In genomic region chr3:169764164-169764452, GRCh38 we compare ENCODE assay signal across 8 cellular contexts. TPM values are rescaled to one million over a fixed set of nuclear protein-coding genes. Genes with fewer than 3 reads are reported as not detected.
DNase-seq lines count a peak whose midpoint lies in the region; ATAC-seq, FAIRE-seq and TF ChIP-seq lines count a peak whose summit lies in the region.

No MANE protein-coding gene starts in this region.

- TF ChIP-seq CTCF in K562 (IDR thresholded peaks at IDR 0.05 in 2 of 3, conservative IDR thresholded peaks at IDR 0.05 in 1 of 3; ENCODE audit: insufficient read depth in 2 of 3, low read depth in 1 of 3, low read length in 3 of 3) (no peak), kidney epithelial cell (IDR thresholded peaks at IDR 0.05; ENCODE audit: insufficient read depth, low read length, poor library complexity, severe bottlenecking) (no peak)

- peaks cover 40% of the 10 kb centered on the region for H3K4me1 Mint-ChIP-seq in activated CD4-positive, alpha-beta T cell treated with anti-CD3 and anti-CD28 coated beads, Interleukin-2, amount 10 ng/mL, durations not matched to agents 7 days and 5 days

- H3K36me3 ChIP-seq in K562 (ENCODE audit: control insufficient read depth, insufficient read depth, low read length) (no peaks in the 10 kb centered on the region; the same call in 2 of the 3 replicates), kidney epithelial cell (ENCODE audit: control insufficient read depth, insufficient read depth, low read length) (no peaks in the 10 kb centered on the region), subcutaneous abdominal adipose tissue (ENCODE audit: control insufficient read depth in 5 of 5, insufficient read depth in 5 of 5, low read length in 5 of 5) (no peaks in the 10 kb centered on the region)

- ATAC-seq in HG02763 (IDR thresholded peaks at IDR 0.05; ENCODE audit: unreplicated experiment) (peak; percentile 32), K562 (peak; percentile 48)

- peaks cover 2% of the 10 kb centered on the region; the same call in 1 of the 3 replicates for H3K79me2 ChIP-seq in K562 (ENCODE audit: control insufficient read depth, insufficient read depth, low read length)

- H3K9me3 ChIP-seq in K562 (replicated peaks; ENCODE audit: control insufficient read depth, insufficient read depth, low read depth, low read length) (peaks cover 16% of the 10 kb centered on the region), subcutaneous abdominal adipose tissue (ENCODE audit: control insufficient read depth in 5 of 5, low read length in 5 of 5) (peaks cover 0 to 2% (median 0%) of the 10 kb centered on the region in 5 donors)

- CTCF ChIA-PET in activated CD4-positive, alpha-beta T cell treated with anti-CD3 and anti-CD28 coated beads, Interleukin-2, amount 10 ng/mL, durations not matched to agents 7 days and 5 days (lab: Charles Lee) = no interaction called here
- CTCF ChIA-PET in K562 (lab: Yijun Ruan, JAX; ENCODE audit: low intra/inter-chr PET ratio) = no interaction called here

- in situ Hi-C loops in K562 (cut with MboI) = no loop called here

- whole genome bisulfite sequencing in K562 (ENCODE audit: insufficient coverage, low coverage, missing lambda C conversion rate) = 41% methylated on average over 8 of the region's 8 CpGs

- TF ChIP-seq RAD21 in K562 (CRISPR knock-in tag; conservative IDR thresholded peaks at IDR 0.05 in 1 of 2, IDR thresholded peaks at IDR 0.05 in 1 of 2) = no peak

- H3K9me1 ChIP-seq in K562 (ENCODE audit: control insufficient read depth, insufficient read depth, low read length) = no peaks in the 10 kb centered on the region

- no peak for TF ChIP-seq POLR2A in K562 (conservative IDR thresholded peaks at IDR 0.05)

- no peaks in the 10 kb centered on the region for H4K20me1 ChIP-seq in K562 (replicated peaks; ENCODE audit: control insufficient read depth, insufficient read depth, low read length)

- H3K4me3 ChIP-seq in K562 = peak overlapping the region; percentile 71
- H3K4me3 ChIP-seq in kidney epithelial cell (ENCODE audit: low read depth, low read length) = peak overlapping the region; percentile 83
- H3K4me3 ChIP-seq in subcutaneous abdominal adipose tissue (ENCODE audit: low read depth in 1 of 5, low read length in 5 of 5) = peak overlapping the region; percentile 79 to 97 (median 87)

- POLR2A ChIA-PET in activated CD4-positive, alpha-beta T cell treated with anti-CD3 and anti-CD28 coated beads, Interleukin-2, amount 10 ng/mL, durations not matched to agents 7 days and 5 days (lab: Charles Lee) = no interaction called here
- POLR2A ChIA-PET in K562 (lab: Yijun Ruan, JAX) = interaction anchor here (0.5 to 3.2 kb wide), 4 partner anchors 10 to 20 kb away, joined by 3 to 16 read pairs (median 6); partner anchors contain the start of gene MYNN

- H3K9ac ChIP-seq in K562 (ENCODE audit: insufficient read depth in 1 of 2, low read depth in 2 of 2, low read length in 2 of 2) (peak overlapping the region; percentile 91 to 98), subcutaneous abdominal adipose tissue (ENCODE audit: low read length in 5 of 5) (peak overlapping the region; percentile 84 to 95 (median 94))

- H3K4me3 Mint-ChIP-seq in activated CD4-positive, alpha-beta T cell treated with anti-CD3 and anti-CD28 coated beads, Interleukin-2, amount 10 ng/mL, durations not matched to agents 7 days and 5 days = peak overlapping the region; percentile 95

- peak overlapping the region; percentile 85 for H3K4me2 ChIP-seq in K562 (ENCODE audit: insufficient read depth, low read length)

- H3K4me1 ChIP-seq in K562 (replicated peaks in 1 of 2; ENCODE audit: control insufficient read depth in 2 of 2, insufficient read depth in 2 of 2, low read length in 2 of 2) = peaks cover 6 to 26% of the 10 kb centered on the region in 2 experiments
- peaks cover 3 to 16% (median 8%) of the 10 kb centered on the region in 5 donors for H3K4me1 ChIP-seq in subcutaneous abdominal adipose tissue (ENCODE audit: control insufficient read depth in 5 of 5, insufficient read depth in 5 of 5, low read length in 5 of 5)

- peak overlapping the region; percentile 79 for H2AFZ ChIP-seq in K562 (ENCODE audit: low read depth, low read length)

- DNase-seq in activated CD4-positive, alpha-beta T cell treated with anti-CD3 and anti-CD28 coated beads, Interleukin-2, amount 10 ng/mL, durations not matched to agents 7 days and 5 days = no peak
- DNase-seq in activated CD4-positive, alpha-beta T cell treated with anti-CD3 and anti-CD28 coated beads for 1 hour = no peak
- DNase-seq in NCI-H2107 treated with DMSO at 0.1 percent for 48 hours (lab: John Stamatoyannopoulos, UW; ENCODE audit: unreplicated experiment) (peak; percentile 26), K562 (ENCODE audit: extremely low read depth in 1 of 4, low spot score in 3 of 4) (peak in 1 of 4 experiments; percentile 23), kidney epithelial cell (ENCODE audit: low read depth) (no peak), GM19238 (ENCODE audit: insufficient read length, low spot score) (no peak)

- peaks cover 3% of the 10 kb centered on the region for H3K9me3 Mint-ChIP-seq in activated CD4-positive, alpha-beta T cell treated with anti-CD3 and anti-CD28 coated beads, Interleukin-2, amount 10 ng/mL, durations not matched to agents 7 days and 5 days

- H3K27me3 ChIP-seq in K562 (ENCODE audit: control insufficient read depth in 2 of 2, insufficient read depth in 2 of 2, low read length in 2 of 2) = no peaks in the 10 kb centered on the region
- no peaks in the 10 kb centered on the region for H3K27me3 ChIP-seq in kidney epithelial cell (ENCODE audit: control insufficient read depth, insufficient read depth, low read length)
- H3K27me3 ChIP-seq in subcutaneous abdominal adipose tissue (ENCODE audit: control insufficient read depth in 5 of 5, insufficient read depth in 4 of 5, low read length in 5 of 5) = no peaks in the 10 kb centered on the region

- H3K27ac Mint-ChIP-seq in activated CD4-positive, alpha-beta T cell treated with anti-CD3 and anti-CD28 coated beads, Interleukin-2, amount 10 ng/mL, durations not matched to agents 7 days and 5 days = peak overlapping the region; percentile 99

- BruUV-seq in K562 (replicated peaks; lab: Mats Ljungman, UMichigan) = no TSS peak

- TF ChIP-seq EP300 in K562 (IDR thresholded peaks at IDR 0.05; ENCODE audit: low read length) = no peak

- H3K27ac ChIP-seq in K562 (ENCODE audit: extremely low read depth, low read depth, low read length) = peak overlapping the region; percentile 95
- H3K27ac ChIP-seq in subcutaneous abdominal adipose tissue (ENCODE audit: low read depth, low read length) = peak overlapping the region; percentile 96

- no peaks in the 10 kb centered on the region for H3K27me3 Mint-ChIP-seq in activated CD4-positive, alpha-beta T cell treated with anti-CD3 and anti-CD28 coated beads, Interleukin-2, amount 10 ng/mL, durations not matched to agents 7 days and 5 days

- intact Hi-C loops in K562 (cut with micrococcal nuclease) = loop anchor here (5.0 kb wide), 3 partner anchors 203 to 648 kb away; partner anchors contain the start of genes GPR160 and SEC62

- FAIRE-seq in K562 (lab: Jason Lieb, UNC) = no peak

- H3K36me3 Mint-ChIP-seq in activated CD4-positive, alpha-beta T cell treated with anti-CD3 and anti-CD28 coated beads, Interleukin-2, amount 10 ng/mL, durations not matched to agents 7 days and 5 days (ENCODE audit: low read depth) = no peaks in the 10 kb centered on the region

RNA-seq across cellular contexts. Expression of gene TERC, which starts 0.8 kb away (rescaled TPM):
- 1 to 10 TPM; 1.8 to 4.6 TPM for total RNA-seq in activated CD4-positive, alpha-beta T cell treated with anti-CD3 and anti-CD28 coated beads, Interleukin-2, amount 10 ng/mL, durations not matched to agents 7 days and 5 days
- total RNA-seq in K562 (2011; cell fraction: chromatin; rRNA removed; ENCODE audit: low replicate concordance) = 36.3 and 90.3 TPM in 2 replicates
- 789 and 987 TPM in 2 replicates for total RNA-seq in K562 (2011; cell fraction: nucleolus; rRNA removed)
- total RNA-seq in K562 (2011; cell fraction: nucleoplasm; rRNA removed) = 251 and 255 TPM in 2 replicates
- total RNA-seq in K562 (2014; rRNA removed) (234 and 350 TPM in 2 replicates), K562 (2014; rRNA removed; fragmentation: Illumina TruSeq; extraction: Trizol) (13.5 and 26.5 TPM in 2 replicates), K562 (2015; rRNA removed; fragmentation: Illumina TruSeq; extraction: Trizol) (65.2 and 65.5 TPM in 2 replicates), K562 (2021) (21.6 and 29.3 TPM in 2 replicates), kidney epithelial cell (246 and 351 TPM in 2 replicates)
- polyA plus RNA-seq in K562 (2011; rRNA removed) (0.82 and 1.7 TPM in 2 replicates), K562 (2014; fragmentation: Illumina TruSeq; extraction: Trizol) (not detected in 2 replicates), K562 (2014; fragmentation: Nextera tagmentation; extraction: Ambion mirVana) (not detected), K562 (2014; rRNA removed) (0.77 TPM in 1 of 2 replicates, not detected in the other)
- polyA plus RNA-seq in K562 (2011; cell fraction: cytosol; rRNA removed) = 0.66 and 2.5 TPM in 2 replicates
- polyA plus RNA-seq in K562 (2011; cell fraction: nucleus; rRNA removed) = 6.7 and 48.0 TPM in 2 replicates
- polyA plus RNA-seq in K562 (2012) = 0.21 TPM in 1 of 2 replicates, not detected in the other
- polyA minus RNA-seq in K562 (2011; rRNA and poly(A)+ RNA removed) = 6.8 and 12.0 TPM in 2 replicates
- 114 and 120 TPM in 2 replicates for polyA minus RNA-seq in K562 (2011; cell fraction: cytosol; rRNA and poly(A)+ RNA removed)
- 597 and 952 TPM in 2 replicates for polyA minus RNA-seq in K562 (2011; cell fraction: nucleus; rRNA and poly(A)+ RNA removed)

RNA-seq across cellular contexts. Expression of gene ACTRT3, which starts 5.3 kb away (rescaled TPM):
- under 1 TPM; 0.20 to 0.23 TPM for total RNA-seq in activated CD4-positive, alpha-beta T cell treated with anti-CD3 and anti-CD28 coated beads, Interleukin-2, amount 10 ng/mL, durations not matched to agents 7 days and 5 days
- total RNA-seq in K562 (2011; cell fraction: chromatin; rRNA removed; ENCODE audit: low replicate concordance) = 0.48 TPM in 1 of 2 replicates, not detected in the other
- 0.17 and 0.26 TPM in 2 replicates for total RNA-seq in K562 (2011; cell fraction: nucleolus; rRNA removed)
- not detected in 2 replicates for total RNA-seq in K562 (2011; cell fraction: nucleoplasm; rRNA removed)
- total RNA-seq in K562 (2014; rRNA removed) (0.12 TPM in 1 of 2 replicates, not detected in the other), K562 (2014; rRNA removed; fragmentation: Illumina TruSeq; extraction: Trizol) (0.11 TPM in 1 of 2 replicates, not detected in the other), K562 (2015; rRNA removed; fragmentation: Illumina TruSeq; extraction: Trizol) (0.07 and 0.11 TPM in 2 replicates), K562 (2021) (not detected in 2 replicates), kidney epithelial cell (3.8 and 4.0 TPM in 2 replicates)
- polyA plus RNA-seq in K562 (2011; rRNA removed) (0.04 and 0.06 TPM in 2 replicates), K562 (2014; fragmentation: Illumina TruSeq; extraction: Trizol) (0.06 and 0.10 TPM in 2 replicates), K562 (2014; fragmentation: Nextera tagmentation; extraction: Ambion mirVana) (not detected), K562 (2014; rRNA removed) (not detected in 2 replicates)
- polyA plus RNA-seq in K562 (2011; cell fraction: cytosol; rRNA removed) = 0.03 TPM in 1 of 2 replicates, not detected in the other
- 0.06 and 0.10 TPM in 2 replicates for polyA plus RNA-seq in K562 (2011; cell fraction: nucleus; rRNA removed)
- 0.05 TPM in 1 of 2 replicates, not detected in the other for polyA plus RNA-seq in K562 (2012)
- 0.09 and 0.14 TPM in 2 replicates for polyA minus RNA-seq in K562 (2011; rRNA and poly(A)+ RNA removed)
- not detected in 2 replicates for polyA minus RNA-seq in K562 (2011; cell fraction: cytosol; rRNA and poly(A)+ RNA removed)
- 0.44 TPM in 1 of 2 replicates, not detected in the other for polyA minus RNA-seq in K562 (2011; cell fraction: nucleus; rRNA and poly(A)+ RNA removed)

RNA-seq across cellular contexts. Expression of gene MYNN, which starts 9.1 kb away (rescaled TPM):
- 10 to 100 TPM; 14.8 to 16.4 TPM for total RNA-seq in activated CD4-positive, alpha-beta T cell treated with anti-CD3 and anti-CD28 coated beads, Interleukin-2, amount 10 ng/mL, durations not matched to agents 7 days and 5 days
- total RNA-seq in K562 (2011; cell fraction: chromatin; rRNA removed; ENCODE audit: low replicate concordance) = 13.7 and 39.3 TPM in 2 replicates
- total RNA-seq in K562 (2011; cell fraction: nucleolus; rRNA removed) = 6.8 and 10.4 TPM in 2 replicates
- total RNA-seq in K562 (2011; cell fraction: nucleoplasm; rRNA removed) = 14.0 and 21.1 TPM in 2 replicates
- total RNA-seq in K562 (2014; rRNA removed) (10.4 and 11.1 TPM in 2 replicates), K562 (2014; rRNA removed; fragmentation: Illumina TruSeq; extraction: Trizol) (21.3 TPM in 2 replicates), K562 (2015; rRNA removed; fragmentation: Illumina TruSeq; extraction: Trizol) (20.0 and 21.5 TPM in 2 replicates), K562 (2021) (12.3 and 13.6 TPM in 2 replicates), kidney epithelial cell (14.8 and 17.3 TPM in 2 replicates)
- polyA plus RNA-seq in K562 (2011; rRNA removed) (23.1 and 27.8 TPM in 2 replicates), K562 (2014; fragmentation: Illumina TruSeq; extraction: Trizol) (14.3 and 16.7 TPM in 2 replicates), K562 (2014; fragmentation: Nextera tagmentation; extraction: Ambion mirVana) (10 to 100 TPM; 25.0 to 35.7 TPM), K562 (2014; rRNA removed) (11.8 and 13.4 TPM in 2 replicates)
- polyA plus RNA-seq in K562 (2011; cell fraction: cytosol; rRNA removed) = 3.6 and 8.2 TPM in 2 replicates
- polyA plus RNA-seq in K562 (2011; cell fraction: nucleus; rRNA removed) = 14.7 and 22.7 TPM in 2 replicates
- polyA plus RNA-seq in K562 (2012) = 9.2 and 11.0 TPM in 2 replicates
- polyA minus RNA-seq in K562 (2011; rRNA and poly(A)+ RNA removed) = 42.2 and 52.2 TPM in 2 replicates
- polyA minus RNA-seq in K562 (2011; cell fraction: cytosol; rRNA and poly(A)+ RNA removed) = 9.0 and 10.6 TPM in 2 replicates
- 13.3 and 22.7 TPM in 2 replicates for polyA minus RNA-seq in K562 (2011; cell fraction: nucleus; rRNA and poly(A)+ RNA removed)

RNA-seq across cellular contexts. Expression of gene LRRIQ4, which starts 48.6 kb away (rescaled TPM):
- not detected for total RNA-seq in activated CD4-positive, alpha-beta T cell treated with anti-CD3 and anti-CD28 coated beads, Interleukin-2, amount 10 ng/mL, durations not matched to agents 7 days and 5 days
- total RNA-seq in K562 (2011; cell fraction: chromatin; rRNA removed; ENCODE audit: low replicate concordance) = not detected in 2 replicates
- not detected in 2 replicates for total RNA-seq in K562 (2011; cell fraction: nucleolus; rRNA removed)
- total RNA-seq in K562 (2011; cell fraction: nucleoplasm; rRNA removed) = not detected in 2 replicates
- total RNA-seq in K562 (2014; rRNA removed) = not detected in 2 replicates
- total RNA-seq in K562 (2014; rRNA removed; fragmentation: Illumina TruSeq; extraction: Trizol) = not detected in 2 replicates
- total RNA-seq in K562 (2015; rRNA removed; fragmentation: Illumina TruSeq; extraction: Trizol) = not detected in 2 replicates
- not detected in 2 replicates for total RNA-seq in K562 (2021)
- polyA plus RNA-seq in K562 (2011; rRNA removed) = not detected in 2 replicates
- not detected in 2 replicates for polyA plus RNA-seq in K562 (2011; cell fraction: cytosol; rRNA removed)
- polyA plus RNA-seq in K562 (2011; cell fraction: nucleus; rRNA removed) = not detected in 2 replicates
- polyA plus RNA-seq in K562 (2012) = not detected in 2 replicates
- not detected in 2 replicates for polyA plus RNA-seq in K562 (2014; fragmentation: Illumina TruSeq; extraction: Trizol)
- polyA plus RNA-seq in K562 (2014; fragmentation: Nextera tagmentation; extraction: Ambion mirVana) = not detected
- not detected in 2 replicates for polyA plus RNA-seq in K562 (2014; rRNA removed)
- not detected in 2 replicates for polyA minus RNA-seq in K562 (2011; rRNA and poly(A)+ RNA removed)
- not detected in 2 replicates for polyA minus RNA-seq in K562 (2011; cell fraction: cytosol; rRNA and poly(A)+ RNA removed)
- polyA minus RNA-seq in K562 (2011; cell fraction: nucleus; rRNA and poly(A)+ RNA removed) = not detected in 2 replicates
- total RNA-seq in kidney epithelial cell = 0.04 and 0.41 TPM in 2 replicates

RNA-seq across cellular contexts. Expression of gene LRRC34, which starts 48.6 kb away (rescaled TPM):
- 1 to 10 TPM; 3.4 to 4.7 TPM for total RNA-seq in activated CD4-positive, alpha-beta T cell treated with anti-CD3 and anti-CD28 coated beads, Interleukin-2, amount 10 ng/mL, durations not matched to agents 7 days and 5 days
- not detected in 2 replicates for total RNA-seq in K562 (2011; cell fraction: chromatin; rRNA removed; ENCODE audit: low replicate concordance)
- total RNA-seq in K562 (2011; cell fraction: nucleolus; rRNA removed) = not detected in 2 replicates
- total RNA-seq in K562 (2011; cell fraction: nucleoplasm; rRNA removed) = not detected in 2 replicates
- not detected in 2 replicates for total RNA-seq in K562 (2014; rRNA removed)
- not detected in 2 replicates for total RNA-seq in K562 (2014; rRNA removed; fragmentation: Illumina TruSeq; extraction: Trizol)
- total RNA-seq in K562 (2015; rRNA removed; fragmentation: Illumina TruSeq; extraction: Trizol) = not detected in 2 replicates
- total RNA-seq in K562 (2021) = not detected in 2 replicates
- not detected in 2 replicates for polyA plus RNA-seq in K562 (2011; rRNA removed)
- polyA plus RNA-seq in K562 (2011; cell fraction: cytosol; rRNA removed) = not detected in 2 replicates
- not detected in 2 replicates for polyA plus RNA-seq in K562 (2011; cell fraction: nucleus; rRNA removed)
- 0.07 and 0.22 TPM in 2 replicates for polyA plus RNA-seq in K562 (2012)
- polyA plus RNA-seq in K562 (2014; fragmentation: Illumina TruSeq; extraction: Trizol) = not detected in 2 replicates
- polyA plus RNA-seq in K562 (2014; fragmentation: Nextera tagmentation; extraction: Ambion mirVana) = under 1 TPM; 0.17 to 0.30 TPM
- polyA plus RNA-seq in K562 (2014; rRNA removed) = not detected in 2 replicates
- polyA minus RNA-seq in K562 (2011; rRNA and poly(A)+ RNA removed) = not detected in 2 replicates
- polyA minus RNA-seq in K562 (2011; cell fraction: cytosol; rRNA and poly(A)+ RNA removed) = not detected in 2 replicates
- polyA minus RNA-seq in K562 (2011; cell fraction: nucleus; rRNA and poly(A)+ RNA removed) = not detected in 2 replicates
- total RNA-seq in kidney epithelial cell = 4.1 and 6.0 TPM in 2 replicates
